19 cellular contexts compared by ENCODE assay signal in genomic region chr4:121742794-121743193, GRCh38. TPM values are rescaled to one million over a fixed set of nuclear protein-coding genes. Genes with fewer than 3 reads are reported as not detected.
DNase-seq lines count a peak whose midpoint lies in the region; ATAC-seq, FAIRE-seq and TF ChIP-seq lines count a peak whose summit lies in the region.
"Had no signal": no experiment of that assay in that cellular context is flagged by ENCODE, and none has a peak within 500 bp of the region (broad histone marks: within the 10 kb centered on the region; RNA-seq: fewer than 3 reads in every experiment).

No MANE protein-coding gene starts in this region.

- POLR2A ChIA-PET in GM12878 (lab: Charles Lee): no interaction called here

- H3K9me3 Mint-ChIP-seq in activated CD4-positive, alpha-beta T cell treated with anti-CD3 and anti-CD28 coated beads, Interleukin-2, amount 10 ng/mL, durations not matched to agents 24 days and 14 days: no peaks in the 10 kb centered on the region
- H3K9me3 Mint-ChIP-seq: CD4-positive, alpha-beta T cell had no signal

- WGBS in GM12878 (ENCODE audit: insufficient coverage, insufficient replicate concordance, low lambda C conversion rate, missing lambda C conversion rate): 14% methylated on average over 3 of the region's 3 CpGs

- intact Hi-C loops in activated CD4-positive, alpha-beta T cell treated with anti-CD3 and anti-CD28 coated beads, Interleukin-2, amount 10 ng/mL, durations not matched to agents 24 days and 14 days (cut with micrococcal nuclease): no loop called here
- intact Hi-C loops in GM12878 (cut with micrococcal nuclease; ENCODE audit: unreplicated experiment): no loop called here
- intact Hi-C loops in dorsolateral prefrontal cortex (cut with DNase I): no loop called here
- intact Hi-C loops in left colon (cut with DNase I, micrococcal nuclease): no loop called here

- no peak overlapping the region for H3K4me3 Mint-ChIP-seq in activated CD4-positive, alpha-beta T cell treated with anti-CD3 and anti-CD28 coated beads, Interleukin-2, amount 10 ng/mL, durations not matched to agents 24 days and 14 days
- H3K4me3 Mint-ChIP-seq: CD4-positive, alpha-beta T cell; H9 had no signal

- no peaks in the 10 kb centered on the region for H3K36me3 ChIP-seq in GM12878 (ENCODE audit: control insufficient read depth in 2 of 2, insufficient read depth in 2 of 2, low read length in 1 of 2)

- H3K9me3 ChIP-seq in GM12878 (replicated peaks; ENCODE audit: control insufficient read depth, insufficient read depth, low read length): no peaks in the 10 kb centered on the region
- H3K9me3 ChIP-seq: A549, Caco-2 had no signal

- ATAC-seq in GM12878 (peak; percentile 31; the same call in 1 of the 3 replicates), left colon (no peak)
- ATAC-seq: A549, HepG2 had no signal

- SMC1A ChIA-PET in GM12878 (lab: Charles Lee; ENCODE audit: uncharacterized antibody, unreplicated experiment): interaction anchor here (1.4 to 2.5 kb wide), 2 partner anchors 10 to 157 kb away, joined by 3 to 8 read pairs; no protein-coding TSS in a partner anchor

- no peak overlapping the region for H3K4me2 ChIP-seq in GM12878 (ENCODE audit: control insufficient read depth, insufficient read depth)
- H3K4me2 ChIP-seq: A549 had no signal

- H4K20me1 ChIP-seq in GM12878 (ENCODE audit: control insufficient read depth, insufficient read depth): no peaks in the 10 kb centered on the region

- H3K27me3 Mint-ChIP-seq in activated CD4-positive, alpha-beta T cell treated with anti-CD3 and anti-CD28 coated beads, Interleukin-2, amount 10 ng/mL, durations not matched to agents 24 days and 14 days: peaks cover 28% of the 10 kb centered on the region
- H3K27me3 Mint-ChIP-seq: CD4-positive, alpha-beta T cell had no signal

- H3K9ac ChIP-seq in GM12878 (ENCODE audit: control insufficient read depth, insufficient read depth, low read length): no peak overlapping the region

- in situ Hi-C loops in GM12878 (cut with MboI): no loop called here
- in situ Hi-C loops in KBM-7 (cut with MboI; ENCODE audit: low pct_unique_long_range_greater_than_20kb, low sequenced_read_pairs): no loop called here

- RAD21 ChIA-PET in GM12878 (lab: Charles Lee; ENCODE audit: unreplicated experiment): interaction anchor here (1.4 kb wide), 1 partner anchor 17 kb away, joined by 3 read pairs; no protein-coding TSS in a partner anchor

- no peak for TF ChIP-seq POLR2A in GM12878 (IDR thresholded peaks at IDR 0.05; ENCODE audit: low read depth, low read length)

- no peaks in the 10 kb centered on the region for H3K36me3 Mint-ChIP-seq in activated CD4-positive, alpha-beta T cell treated with anti-CD3 and anti-CD28 coated beads, Interleukin-2, amount 10 ng/mL, durations not matched to agents 24 days and 14 days (ENCODE audit: low read depth)

- peak; percentile 33 for DNase-seq in activated CD4-positive, alpha-beta T cell treated with anti-CD3 and anti-CD28 coated beads, Interleukin-2, amount 10 ng/mL, durations not matched to agents 24 days and 14 days
- no peak for DNase-seq in activated CD4-positive, alpha-beta T cell treated with anti-CD3 and anti-CD28 coated beads for 48 hours
- DNase-seq in GM12878 (ENCODE audit: low read depth, low spot score) (no peak), iPS-NIHi7 (ENCODE audit: extremely low spot score) (peak; percentile 27), KBM-7 (no peak), dorsolateral prefrontal cortex (no peak), left colon (no peak)
- DNase-seq: AML-193; Caco-2; CD4-positive, alpha-beta T cell; GDM1; GOT3; H9 had no signal

- no peaks in the 10 kb centered on the region for H3K4me1 Mint-ChIP-seq in activated CD4-positive, alpha-beta T cell treated with anti-CD3 and anti-CD28 coated beads, Interleukin-2, amount 10 ng/mL, durations not matched to agents 24 days and 14 days

- H3K79me2 ChIP-seq in GM12878 (ENCODE audit: control insufficient read depth, insufficient read depth, low read length): no peaks in the 10 kb centered on the region

- BruUV-seq in GM12878 (replicated peaks; lab: Mats Ljungman, UMichigan): no TSS peak

- TF ChIP-seq CTCF in GM12878 (IDR thresholded peaks at IDR 0.05 in 2 of 3, conservative IDR thresholded peaks at IDR 0.05 in 1 of 3; ENCODE audit: control insufficient read depth in 2 of 3, extremely low read depth in 1 of 3, insufficient read depth in 1 of 3, low read depth in 3 of 3, low read length in 3 of 3) (no peak), dorsolateral prefrontal cortex (IDR thresholded peaks at IDR 0.05 in 54 of 56, conservative IDR thresholded peaks at IDR 0.05 in 2 of 56; ENCODE audit: low read depth in 1 of 56, partially characterized antibody in 56 of 56) (no peak)

- TF ChIP-seq EP300 in GM12878 (IDR thresholded peaks at IDR 0.05; ENCODE audit: borderline replicate concordance in 1 of 2, control insufficient read depth in 1 of 2, low read depth in 2 of 2, low read length in 2 of 2): no peak

- H3K4me1 ChIP-seq in GM12878 (ENCODE audit: control insufficient read depth, insufficient read depth, low read length): no peaks in the 10 kb centered on the region
- H3K4me1 ChIP-seq: A549, Caco-2 had no signal

- H2AFZ ChIP-seq in GM12878 (ENCODE audit: control insufficient read depth, low read depth, low read length): no peak overlapping the region

- no peak overlapping the region for H3K27ac Mint-ChIP-seq in activated CD4-positive, alpha-beta T cell treated with anti-CD3 and anti-CD28 coated beads, Interleukin-2, amount 10 ng/mL, durations not matched to agents 24 days and 14 days
- H3K27ac Mint-ChIP-seq: CD4-positive, alpha-beta T cell; H9 had no signal

- CTCF ChIA-PET in GM12878 (lab: Yijun Ruan, JAX): interaction anchor here (0.9 to 1.6 kb wide), 3 partner anchors 8 to 372 kb away, joined by 3 to 4 read pairs (median 4); no protein-coding TSS in a partner anchor

- no peak for FAIRE-seq in GM12878 (lab: Jason Lieb, UNC)
- FAIRE-seq: A549, D721Med, HepG2, HTR-8/SVneo had no signal

- H3K4me3 ChIP-seq in GM12878 (no peak overlapping the region), dorsolateral prefrontal cortex (no peak overlapping the region)
- H3K4me3 ChIP-seq: A549 had no signal

- H3K27me3 ChIP-seq in GM12878 (replicated peaks in 1 of 2; ENCODE audit: control insufficient read depth in 2 of 2, insufficient read depth in 2 of 2, low read length in 1 of 2) (no peaks in the 10 kb centered on the region), dorsolateral prefrontal cortex (no peaks in the 10 kb centered on the region)

- TF ChIP-seq RAD21 in GM12878 (IDR thresholded peaks at IDR 0.05; ENCODE audit: insufficient read depth, low read depth, low read length): no peak

- H3K27ac ChIP-seq in GM12878 (ENCODE audit: control insufficient read depth, insufficient read depth): no peak overlapping the region
- no peak overlapping the region for H3K27ac ChIP-seq in dorsolateral prefrontal cortex
- H3K27ac ChIP-seq: 22Rv1, A549, C4-2B had no signal

RNA-seq across cellular contexts. Expression of gene SMIM43, which starts 22.2 kb away (rescaled TPM):
- not detected in 2 replicates for total RNA-seq in activated CD4-positive, alpha-beta T cell treated with anti-CD3 and anti-CD28 coated beads, Interleukin-2, amount 10 ng/mL, durations not matched to agents 24 days and 14 days
- not detected in 2 replicates for total RNA-seq in GM12878 (2013; cell fraction: nucleolus; rRNA removed)
- total RNA-seq in GM12878 (2014; rRNA removed) (not detected in 2 replicates), GM12878 (2014; rRNA removed; fragmentation: Illumina TruSeq; extraction: Trizol) (not detected in 2 replicates), GM12878 (2021) (not detected in 2 replicates), dorsolateral prefrontal cortex (10 to 100 TPM; 12.2 to 62.2 (median 37.5) TPM), left colon (under 1 TPM in 1 of 2 donors, not detected in 1; 0.17 TPM)
- not detected for polyA plus RNA-seq in GM12878 (2011; ENCODE audit: low read depth)
- polyA plus RNA-seq in GM12878 (2011; rRNA removed) (0.04 and 0.12 TPM in 2 replicates), GM12878 (2014; fragmentation: Illumina TruSeq; extraction: Trizol) (not detected in 2 replicates), GM12878 (2014; fragmentation: Nextera tagmentation; extraction: Ambion mirVana) (not detected), GM12878 (2014; rRNA removed) (not detected in 2 replicates), GM12878 (2016; fragmentation: Nextera tagmentation; extraction: Ambion mirVana) (not detected)
- 0.12 and 0.13 TPM in 2 replicates for polyA plus RNA-seq in GM12878 (2011; cell fraction: cytosol; rRNA removed)
- 0.16 and 0.27 TPM in 2 replicates for polyA plus RNA-seq in GM12878 (2011; cell fraction: nucleus; rRNA removed)
- not detected in 2 replicates for polyA plus RNA-seq in GM12878 (2012)
- 0.07 TPM in 1 of 2 replicates, not detected in the other for polyA minus RNA-seq in GM12878 (2011; rRNA and poly(A)+ RNA removed)
- not detected in 2 replicates for polyA minus RNA-seq in GM12878 (2011; cell fraction: cytosol; rRNA and poly(A)+ RNA removed)
- polyA minus RNA-seq in GM12878 (2011; cell fraction: nucleus; rRNA and poly(A)+ RNA removed): not detected in 2 replicates
- total RNA-seq: Caco-2; CD4-positive, alpha-beta T cell; HepG2 had no signal
- polyA plus RNA-seq: HepG2 had no signal

RNA-seq across cellular contexts. Expression of gene ANXA5, which starts 46.0 kb away (rescaled TPM):
- 107 TPM in 2 replicates for total RNA-seq in activated CD4-positive, alpha-beta T cell treated with anti-CD3 and anti-CD28 coated beads, Interleukin-2, amount 10 ng/mL, durations not matched to agents 24 days and 14 days
- total RNA-seq in GM12878 (2013; cell fraction: nucleolus; rRNA removed): 49.2 and 54.5 TPM in 2 replicates
- total RNA-seq in GM12878 (2014; rRNA removed): 101 and 122 TPM in 2 replicates
- total RNA-seq in GM12878 (2014; rRNA removed; fragmentation: Illumina TruSeq; extraction: Trizol): 150 and 156 TPM in 2 replicates
- 102 and 108 TPM in 2 replicates for total RNA-seq in GM12878 (2021)
- polyA plus RNA-seq in GM12878 (2011; ENCODE audit: low read depth): 98.6 TPM
- polyA plus RNA-seq in GM12878 (2011; rRNA removed): 166 and 189 TPM in 2 replicates
- polyA plus RNA-seq in GM12878 (2011; cell fraction: cytosol; rRNA removed): 121 and 124 TPM in 2 replicates
- 106 and 126 TPM in 2 replicates for polyA plus RNA-seq in GM12878 (2011; cell fraction: nucleus; rRNA removed)
- polyA plus RNA-seq in GM12878 (2012): 94.2 and 108 TPM in 2 replicates
- 172 and 208 TPM in 2 replicates for polyA plus RNA-seq in GM12878 (2014; fragmentation: Illumina TruSeq; extraction: Trizol)
- polyA plus RNA-seq in GM12878 (2014; fragmentation: Nextera tagmentation; extraction: Ambion mirVana): 100 to 1,000 TPM; 218 to 249 TPM
- polyA plus RNA-seq in GM12878 (2014; rRNA removed): 97.2 and 120 TPM in 2 replicates
- polyA plus RNA-seq in GM12878 (2016; fragmentation: Nextera tagmentation; extraction: Ambion mirVana): 100 to 1,000 TPM; 201 to 203 TPM
- polyA minus RNA-seq in GM12878 (2011; rRNA and poly(A)+ RNA removed): 68.4 and 109 TPM in 2 replicates
- polyA minus RNA-seq in GM12878 (2011; cell fraction: cytosol; rRNA and poly(A)+ RNA removed): 80.8 and 85.0 TPM in 2 replicates
- 26.1 and 35.2 TPM in 2 replicates for polyA minus RNA-seq in GM12878 (2011; cell fraction: nucleus; rRNA and poly(A)+ RNA removed)
- total RNA-seq in dorsolateral prefrontal cortex: 100 to 1,000 TPM in 23 of 120 experiments, 10 to 100 TPM in 97; 48.4 to 141 (median 84.7) TPM
- total RNA-seq in left colon: 10 to 100 TPM; 61.3 to 84.7 TPM

RNA-seq across cellular contexts. Expression of gene EXOSC9, which starts 58.3 kb away (rescaled TPM):
- 76.9 and 78.8 TPM in 2 replicates for total RNA-seq in activated CD4-positive, alpha-beta T cell treated with anti-CD3 and anti-CD28 coated beads, Interleukin-2, amount 10 ng/mL, durations not matched to agents 24 days and 14 days
- 64.0 and 71.2 TPM in 2 replicates for total RNA-seq in GM12878 (2013; cell fraction: nucleolus; rRNA removed)
- 50.7 and 72.1 TPM in 2 replicates for total RNA-seq in GM12878 (2014; rRNA removed)
- 88.1 and 89.7 TPM in 2 replicates for total RNA-seq in GM12878 (2014; rRNA removed; fragmentation: Illumina TruSeq; extraction: Trizol)
- total RNA-seq in GM12878 (2021): 49.0 and 50.5 TPM in 2 replicates
- polyA plus RNA-seq in GM12878 (2011; ENCODE audit: low read depth): 23.0 TPM
- 102 and 141 TPM in 2 replicates for polyA plus RNA-seq in GM12878 (2011; rRNA removed)
- 38.1 and 41.7 TPM in 2 replicates for polyA plus RNA-seq in GM12878 (2011; cell fraction: cytosol; rRNA removed)
- polyA plus RNA-seq in GM12878 (2011; cell fraction: nucleus; rRNA removed): 59.4 and 66.8 TPM in 2 replicates
- polyA plus RNA-seq in GM12878 (2012): 45.4 and 47.2 TPM in 2 replicates
- 102 and 123 TPM in 2 replicates for polyA plus RNA-seq in GM12878 (2014; fragmentation: Illumina TruSeq; extraction: Trizol)
- 100 to 1,000 TPM; 115 to 131 TPM for polyA plus RNA-seq in GM12878 (2014; fragmentation: Nextera tagmentation; extraction: Ambion mirVana)
- 59.0 and 70.6 TPM in 2 replicates for polyA plus RNA-seq in GM12878 (2014; rRNA removed)
- polyA plus RNA-seq in GM12878 (2016; fragmentation: Nextera tagmentation; extraction: Ambion mirVana): 10 to 100 TPM; 80.4 to 81.0 TPM
- 77.8 and 97.4 TPM in 2 replicates for polyA minus RNA-seq in GM12878 (2011; rRNA and poly(A)+ RNA removed)
- polyA minus RNA-seq in GM12878 (2011; cell fraction: cytosol; rRNA and poly(A)+ RNA removed): 37.4 and 40.4 TPM in 2 replicates
- polyA minus RNA-seq in GM12878 (2011; cell fraction: nucleus; rRNA and poly(A)+ RNA removed): 38.8 and 53.1 TPM in 2 replicates
- 10 to 100 TPM; 10.5 to 25.6 (median 17.5) TPM for total RNA-seq in dorsolateral prefrontal cortex
- 10 to 100 TPM; 10.2 to 13.2 TPM for total RNA-seq in left colon

Comparison
In these comparisons a context has a peak if more than half of its experiments do, and no peak if none do; other contexts are left out.
1. DNase-seq: peak in activated CD4-positive, alpha-beta T cell treated with anti-CD3 and anti-CD28 coated beads, Interleukin-2, amount 10 ng/mL, durations not matched to agents 24 days and 14 days (single experiment) and iPS-NIHi7 (single experiment); none in activated CD4-positive, alpha-beta T cell treated with anti-CD3 and anti-CD28 coated beads for 48 hours (single experiment), GM12878 (single experiment), KBM-7 (single experiment), dorsolateral prefrontal cortex (0 of 10) and left colon (0 of 2).
2. RNA of gene SMIM43, which starts 22.2 kb away (total RNA-seq): 12.2 to 62.2 TPM in dorsolateral prefrontal cortex; 0.17 TPM in left colon, not detected in activated CD4-positive, alpha-beta T cell treated with anti-CD3 and anti-CD28 coated beads, Interleukin-2, amount 10 ng/mL, durations not matched to agents 24 days and 14 days and not detected in GM12878; every median in the first group is over 10 times any median in the second.